In the genomic region with DNA sequence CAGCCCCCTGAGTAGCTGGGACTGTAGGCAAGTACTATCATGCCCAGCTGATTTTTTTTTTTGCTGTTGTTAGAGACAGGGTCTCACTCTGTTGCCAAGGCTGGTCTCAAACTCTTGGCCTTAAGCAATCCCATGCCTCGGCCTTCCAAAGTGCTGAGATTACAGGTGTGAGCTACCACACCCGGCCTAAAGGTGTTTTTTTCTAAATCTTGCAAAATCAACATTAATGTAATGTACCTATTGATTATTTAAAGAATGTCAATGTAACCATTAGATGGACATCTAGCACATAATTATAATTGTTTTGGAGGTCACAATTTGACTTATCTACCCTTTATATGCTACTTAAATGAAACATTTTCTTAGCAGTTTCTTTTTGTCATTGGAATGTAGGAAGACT, we compare ENCODE assay signal across 32 cellular contexts.
"Had no signal": no experiment of that assay in that cellular context is flagged by ENCODE, and none has a peak within 500 bp of the region (broad histone marks: within the 10 kb centered on the region; RNA-seq: fewer than 3 reads in every experiment).

No MANE protein-coding gene starts in this region.

- H3K36me3 ChIP-seq: adrenal gland, ascending aorta, brain microvascular endothelial cell, breast epithelium, cardiac muscle cell had no signal

- FAIRE-seq: astrocyte, bronchial epithelial cell had no signal

- H3K4me1 ChIP-seq: adrenal gland, ascending aorta, body of pancreas, breast epithelium had no signal

- DNase-seq: activated effector memory CD4-positive, alpha-beta T cell treated with anti-CD3 and anti-CD28 coated beads, Interleukin-2, amount 50 U/mL, for 16 hours; activated effector memory CD4-positive, alpha-beta T cell treated with Interleukin-2 at 50 U/mL for 16 hours; activated gamma-delta T cell; activated gamma-delta T cell treated with Interleukin-2 at 50 U/mL for 16 hours; activated naive CD4-positive, alpha-beta T cell; activated naive CD4-positive, alpha-beta T cell treated with anti-CD3 and anti-CD28 coated beads for 36 hours; activated naive CD4-positive, alpha-beta T cell treated with anti-CD3 and anti-CD28 coated beads, Interleukin-2, amount 10 ng/mL, durations not matched to agents 7 days and 5 days; activated naive CD4-positive, alpha-beta T cell treated with anti-CD3 and anti-CD28 coated beads, Interleukin-2, amount 50 U/mL, for 16 hours; activated naive CD4-positive, alpha-beta T cell treated with Interleukin-2 at 50 U/mL for 16 hours; activated naive CD8-positive, alpha-beta T cell treated with anti-CD3 and anti-CD28 coated beads for 36 hours; activated naive CD8-positive, alpha-beta T cell treated with anti-CD3 and anti-CD28 coated beads, Interleukin-2, amount 10 ng/mL, durations not matched to agents 7 days and 5 days; activated naive CD8-positive, alpha-beta T cell treated with anti-CD3 and anti-CD28 coated beads, Interleukin-2, amount 50 U/mL, for 24 hours; activated T-cell treated with anti-CD3 and anti-CD28 coated beads, Interleukin-2, amount 50 U/mL, for 1 hour; activated T-cell treated with anti-CD3 and anti-CD28 coated beads, Interleukin-2, amount 50 U/mL, for 24 hours; activated T-cell treated with anti-CD3 and anti-CD28 coated beads, Interleukin-2, amount 50 U/mL, for 4 hours; activated T-cell treated with anti-CD3 and anti-CD28 coated beads, Interleukin-2, amount 50 U/mL, for 48 hours; activated T-cell treated with anti-CD3 and anti-CD28 coated beads, Interleukin-2, amount 50 U/mL, for 72 hours; adrenal gland; amniotic stem cell; amygdala; anterior cingulate cortex; aorta; body of pancreas; brain microvascular endothelial cell; caudate nucleus; central memory CD4-positive, alpha-beta T cell; cerebellar nuclear complex had no signal

- H3K27ac ChIP-seq: adrenal gland, ascending aorta, body of pancreas, brain microvascular endothelial cell, breast epithelium, cardiac muscle cell had no signal

- H3K4me3 ChIP-seq: adrenal gland, ascending aorta, body of pancreas, breast epithelium, cardiac muscle cell had no signal

- H3K27me3 ChIP-seq: adrenal gland, ascending aorta, body of pancreas, brain microvascular endothelial cell had no signal
